In genomic region chr16:86910146-86910805, GRCh38 we compare ENCODE assay signal across 21 cellular contexts.
DNase-seq lines count a peak whose midpoint lies in the region; ATAC-seq, FAIRE-seq and TF ChIP-seq lines count a peak whose summit lies in the region.
"Had no signal": no experiment of that assay in that cellular context is flagged by ENCODE, and none has a peak within 500 bp of the region (broad histone marks: within the 10 kb centered on the region; RNA-seq: fewer than 3 reads in every experiment).

No MANE protein-coding gene starts in this region.

- no peak overlapping the region for H3K23ac ChIP-seq in mesenchymal stem cell (ENCODE audit: low read length in 2 of 2)

- H2BK15ac ChIP-seq in mesenchymal stem cell (ENCODE audit: low read depth, poor library complexity, severe bottlenecking): no peak overlapping the region

- no peaks in the 10 kb centered on the region for H3K79me1 ChIP-seq in mesenchymal stem cell (replicated peaks; ENCODE audit: low read length, poor library complexity, severe bottlenecking)

- DNase-seq in GM23338 (ENCODE audit: low spot score) (no peak), RCC 7860 (ENCODE audit: low spot score) (peak; percentile 52), mesenchymal stem cell (no peak), type B pancreatic cell (ENCODE audit: extremely low spot score, unreplicated experiment) (no peak), NCI-H2107 treated with DMSO at 0.1 percent for 48 hours (lab: John Stamatoyannopoulos, UW; ENCODE audit: unreplicated experiment) (no peak), AG08396 (ENCODE audit: low spot score) (no peak), ureter (ENCODE audit: low spot score) (no peak)
- DNase-seq: AML-193; Calu3; CD8-positive, alpha-beta memory T cell; DMS153; Karpas-422; NCI-H1417; NCI-H187; NCI-H446 treated with DMSO at 0.1 percent for 48 hours; NCI-H526 treated with DMSO at 0.1 percent for 48 hours; Right ventricle myocardium superior had no signal

- no peak overlapping the region for H3K27ac Mint-ChIP-seq in GM23338
- peak overlapping the region; percentile 50 for H3K27ac Mint-ChIP-seq in type B pancreatic cell
- H3K27ac Mint-ChIP-seq: CD8-positive, alpha-beta memory T cell had no signal

- H3K9ac ChIP-seq in mesenchymal stem cell (ENCODE audit: low read length): no peak overlapping the region

- H4K8ac ChIP-seq in mesenchymal stem cell (ENCODE audit: low read length): no peak overlapping the region

- H3K27me3 ChIP-seq in GM23338 (ENCODE audit: insufficient read depth) (no peaks in the 10 kb centered on the region), mesenchymal stem cell (ENCODE audit: control insufficient read depth in 1 of 2, insufficient read depth in 1 of 2, low read length in 2 of 2) (peaks cover 0 to 58% of the 10 kb centered on the region in 2 experiments)

- H3K4me1 ChIP-seq in GM23338 (ENCODE audit: insufficient read depth) (no peaks in the 10 kb centered on the region), mesenchymal stem cell (ENCODE audit: control insufficient read depth, insufficient read depth, low read depth, low read length) (peaks cover 16% of the 10 kb centered on the region)

- H2AK5ac ChIP-seq in mesenchymal stem cell (ENCODE audit: low read length, severe bottlenecking): no peak overlapping the region

- H2AFZ ChIP-seq in GM23338 (peak overlapping the region; percentile 43; the same call in 1 of the 2 replicates), mesenchymal stem cell (ENCODE audit: low read depth, low read length) (no peak overlapping the region)

- H3K36me3 Mint-ChIP-seq in GM23338 (ENCODE audit: low read depth) (no peaks in the 10 kb centered on the region), type B pancreatic cell (no peaks in the 10 kb centered on the region)
- H3K36me3 Mint-ChIP-seq: CD8-positive, alpha-beta memory T cell had no signal

- no peaks in the 10 kb centered on the region for H3F3A ChIP-seq in GM23338 (replicated peaks; ENCODE audit: low read depth)

- TF ChIP-seq CTCF in GM23338 (conservative IDR thresholded peaks at IDR 0.05; ENCODE audit: low read depth in 2 of 2) (no peak), type B pancreatic cell (conservative IDR thresholded peaks at IDR 0.05) (no peak)

- no peak overlapping the region for H3K4me3 ChIP-seq in GM23338
- no peak overlapping the region for H3K4me3 ChIP-seq in mesenchymal stem cell (ENCODE audit: insufficient read depth in 1 of 2, low read depth in 1 of 2, low read length in 2 of 2)

- H4K20me1 ChIP-seq in GM23338 (replicated peaks; ENCODE audit: insufficient read depth): no peaks in the 10 kb centered on the region

- H2BK120ac ChIP-seq in mesenchymal stem cell (ENCODE audit: low read depth, low read length): no peak overlapping the region

- peak; percentile 65 for FAIRE-seq in RCC 7860 (lab: Jason Lieb, UNC)
- FAIRE-seq: GM12892, GM19239, H54 had no signal

- H2BK5ac ChIP-seq in mesenchymal stem cell (ENCODE audit: low read depth, low read length, poor library complexity, severe bottlenecking): no peak overlapping the region

- no peaks in the 10 kb centered on the region for H3K9me3 ChIP-seq in mesenchymal stem cell (ENCODE audit: control insufficient read depth, low read length)

- no peak overlapping the region for H3K4ac ChIP-seq in mesenchymal stem cell (ENCODE audit: low read depth in 1 of 2, low read length in 2 of 2)

- H3K4me2 ChIP-seq in GM23338 (no peak overlapping the region), mesenchymal stem cell (ENCODE audit: low read length, poor library complexity, severe bottlenecking) (peak overlapping the region; percentile 12)

- H3K14ac ChIP-seq in mesenchymal stem cell (ENCODE audit: low read length in 2 of 2): no peak overlapping the region

- H3K4me3 Mint-ChIP-seq in GM23338 (no peak overlapping the region), type B pancreatic cell (peak overlapping the region; percentile 76)
- H3K4me3 Mint-ChIP-seq: CD8-positive, alpha-beta memory T cell had no signal

- H3K27ac ChIP-seq in GM23338 (ENCODE audit: low read depth): no peak overlapping the region
- H3K27ac ChIP-seq in mesenchymal stem cell (ENCODE audit: low read length, poor library complexity, severe bottlenecking): no peak overlapping the region
- H3K27ac ChIP-seq: C4-2B had no signal

- ATAC-seq in GM23338: no peak

- H3K4me1 Mint-ChIP-seq in GM23338 (peaks cover 3% of the 10 kb centered on the region; the same call in 1 of the 3 replicates), type B pancreatic cell (ENCODE audit: unreplicated experiment) (peaks cover 47% of the 10 kb centered on the region)
- H3K4me1 Mint-ChIP-seq: CD8-positive, alpha-beta memory T cell had no signal

- no peak overlapping the region for H3K18ac ChIP-seq in mesenchymal stem cell (ENCODE audit: low read depth in 1 of 2, low read length in 2 of 2)

- WGBS in mesenchymal stem cell: 39% methylated on average over 16 of the region's 17 CpGs

- H3K27me3 Mint-ChIP-seq in GM23338 (ENCODE audit: insufficient read depth, low read depth, poor library complexity): peaks cover 1% of the 10 kb centered on the region
- H3K27me3 Mint-ChIP-seq in type B pancreatic cell: peaks cover 54% of the 10 kb centered on the region

- H3K79me2 ChIP-seq in GM23338 (replicated peaks; ENCODE audit: insufficient read depth): no peaks in the 10 kb centered on the region

- H3K36me3 ChIP-seq in GM23338 (ENCODE audit: insufficient read depth): no peaks in the 10 kb centered on the region
- H3K36me3 ChIP-seq in mesenchymal stem cell (ENCODE audit: control insufficient read depth in 1 of 2, insufficient read depth in 2 of 2, low read depth in 1 of 2, low read length in 2 of 2): no peaks in the 10 kb centered on the region

- no peak overlapping the region for H4K91ac ChIP-seq in mesenchymal stem cell (ENCODE audit: low read length)

- no peaks in the 10 kb centered on the region; the same call in 2 of the 3 replicates for H3K9me3 Mint-ChIP-seq in GM23338
- H3K9me3 Mint-ChIP-seq in type B pancreatic cell: no peaks in the 10 kb centered on the region
- H3K9me3 Mint-ChIP-seq: CD8-positive, alpha-beta memory T cell had no signal

- H2BK12ac ChIP-seq in mesenchymal stem cell (ENCODE audit: low read length in 2 of 2): no peak overlapping the region

- H3K9me2 ChIP-seq in GM23338 (ENCODE audit: insufficient read depth): no peaks in the 10 kb centered on the region

TF ChIP-seq in GM23338, 12 proteins besides CTCF, POLR2A, EP300 and RAD21:
- TF ChIP-seq EZH2phosphoT487 (IDR thresholded peaks at IDR 0.05; ENCODE audit: unreplicated experiment): no peak
- TF ChIP-seq POLR2AphosphoS5 (IDR thresholded peaks at IDR 0.05; ENCODE audit: low read depth): no peak
